In the genomic region with DNA sequence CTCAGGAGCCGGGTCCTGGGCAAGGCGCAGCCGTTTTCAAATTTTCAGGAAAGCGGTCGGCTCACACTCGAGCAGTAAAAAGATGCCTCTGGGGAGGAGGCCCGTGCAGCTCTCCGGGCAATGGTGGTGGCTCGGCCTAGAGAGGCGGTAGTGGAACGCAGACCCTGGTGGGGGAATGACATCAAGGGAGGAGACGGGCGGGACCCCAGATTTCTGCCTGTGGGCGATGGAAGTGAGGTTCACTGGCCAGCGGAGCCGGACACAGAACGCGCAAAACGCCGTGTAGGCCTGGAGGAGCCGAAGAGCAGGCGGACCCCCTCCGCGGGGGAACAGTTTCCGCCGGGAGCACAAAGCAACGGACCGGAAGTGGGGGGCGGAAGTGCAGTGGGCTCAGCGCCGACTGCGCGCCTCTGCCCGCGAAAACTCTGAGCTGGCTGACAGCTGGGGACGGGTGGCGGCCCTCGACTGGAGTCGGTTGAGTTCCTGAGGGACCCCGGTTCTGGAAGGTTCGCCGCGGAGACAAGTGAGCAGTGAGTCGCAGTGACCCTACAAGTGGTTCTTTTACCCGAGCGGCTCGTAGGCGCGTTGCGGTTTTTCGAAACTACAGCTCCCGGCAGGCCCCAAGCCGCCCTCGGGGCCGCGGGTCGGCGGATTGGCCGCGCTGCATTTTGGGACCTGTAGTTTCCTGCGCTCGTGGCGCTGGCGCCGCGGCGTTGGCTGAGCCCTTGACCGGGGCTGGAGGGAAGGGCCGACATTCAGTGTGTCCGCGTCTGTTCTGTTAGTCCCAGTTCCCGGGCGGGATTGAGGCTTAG, we compare ENCODE assay signal across 8 cellular contexts. TPM values are rescaled to one million over a fixed set of nuclear protein-coding genes. Genes with fewer than 3 reads are reported as not detected.
DNase-seq lines count a peak whose midpoint lies in the region; ATAC-seq and TF ChIP-seq lines count a peak whose summit lies in the region.

A gene with protein sequence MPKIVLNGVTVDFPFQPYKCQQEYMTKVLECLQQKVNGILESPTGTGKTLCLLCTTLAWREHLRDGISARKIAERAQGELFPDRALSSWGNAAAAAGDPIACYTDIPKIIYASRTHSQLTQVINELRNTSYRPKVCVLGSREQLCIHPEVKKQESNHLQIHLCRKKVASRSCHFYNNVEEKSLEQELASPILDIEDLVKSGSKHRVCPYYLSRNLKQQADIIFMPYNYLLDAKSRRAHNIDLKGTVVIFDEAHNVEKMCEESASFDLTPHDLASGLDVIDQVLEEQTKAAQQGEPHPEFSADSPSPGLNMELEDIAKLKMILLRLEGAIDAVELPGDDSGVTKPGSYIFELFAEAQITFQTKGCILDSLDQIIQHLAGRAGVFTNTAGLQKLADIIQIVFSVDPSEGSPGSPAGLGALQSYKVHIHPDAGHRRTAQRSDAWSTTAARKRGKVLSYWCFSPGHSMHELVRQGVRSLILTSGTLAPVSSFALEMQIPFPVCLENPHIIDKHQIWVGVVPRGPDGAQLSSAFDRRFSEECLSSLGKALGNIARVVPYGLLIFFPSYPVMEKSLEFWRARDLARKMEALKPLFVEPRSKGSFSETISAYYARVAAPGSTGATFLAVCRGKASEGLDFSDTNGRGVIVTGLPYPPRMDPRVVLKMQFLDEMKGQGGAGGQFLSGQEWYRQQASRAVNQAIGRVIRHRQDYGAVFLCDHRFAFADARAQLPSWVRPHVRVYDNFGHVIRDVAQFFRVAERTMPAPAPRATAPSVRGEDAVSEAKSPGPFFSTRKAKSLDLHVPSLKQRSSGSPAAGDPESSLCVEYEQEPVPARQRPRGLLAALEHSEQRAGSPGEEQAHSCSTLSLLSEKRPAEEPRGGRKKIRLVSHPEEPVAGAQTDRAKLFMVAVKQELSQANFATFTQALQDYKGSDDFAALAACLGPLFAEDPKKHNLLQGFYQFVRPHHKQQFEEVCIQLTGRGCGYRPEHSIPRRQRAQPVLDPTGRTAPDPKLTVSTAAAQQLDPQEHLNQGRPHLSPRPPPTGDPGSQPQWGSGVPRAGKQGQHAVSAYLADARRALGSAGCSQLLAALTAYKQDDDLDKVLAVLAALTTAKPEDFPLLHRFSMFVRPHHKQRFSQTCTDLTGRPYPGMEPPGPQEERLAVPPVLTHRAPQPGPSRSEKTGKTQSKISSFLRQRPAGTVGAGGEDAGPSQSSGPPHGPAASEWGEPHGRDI (N-terminal part only) (plus strand): TSS at position 376 of the 812 bp plus-strand sequence. CDS start 1,091 bp downstream, outside the sequence.

- H3K9me3 Mint-ChIP-seq in activated CD4-positive, alpha-beta T cell treated with anti-CD3 and anti-CD28 coated beads for 36 hours (ENCODE audit: low read depth), result no peaks in the 10 kb centered on the region

- peak within 1 kb of the TSS; percentile 94 for H3K27ac Mint-ChIP-seq in activated CD4-positive, alpha-beta T cell treated with anti-CD3 and anti-CD28 coated beads for 36 hours

- DNase-seq in Ammon's horn (ENCODE audit: low spot score) (peak; percentile 94), NCI-H524 (lab: John Stamatoyannopoulos, UW) (peak; percentile 81 to 86), choroid plexus epithelial cell (ENCODE audit: low read depth) (peak; percentile 96), kidney glomerular epithelial cell (lab: John Stamatoyannopoulos, UW) (peak; percentile 92)
- peak; percentile 92 for DNase-seq in activated CD4-positive, alpha-beta T cell treated with anti-CD3 and anti-CD28 coated beads for 36 hours
- peak; percentile 68 to 87 for DNase-seq in stimulated activated CD4-positive, alpha-beta T cell treated with anti-CD3 and anti-CD28 coated beads, Interleukin-1b, Interleukin-23, amount 100 ng/mL, for 1 hour (ENCODE audit: low read depth in 2 of 2)

- peaks cover 7% of the 10 kb centered on the region for H3K36me3 Mint-ChIP-seq in activated CD4-positive, alpha-beta T cell treated with anti-CD3 and anti-CD28 coated beads for 36 hours (ENCODE audit: low read depth)

- CTCF ChIA-PET in activated CD4-positive, alpha-beta T cell treated with anti-CD3 and anti-CD28 coated beads for 36 hours (lab: Charles Lee), result interaction anchor here (0.6 to 1.3 kb wide), 7 partner anchors 16 to 137 kb away, joined by 3 to 9 read pairs (median 4); a partner anchor contains a TSS

- no peak for TF ChIP-seq CTCF in choroid plexus epithelial cell (conservative IDR thresholded peaks at IDR 0.05; ENCODE audit: low read depth, low read length)

- peaks cover 30% of the 10 kb centered on the region for H3K4me1 Mint-ChIP-seq in activated CD4-positive, alpha-beta T cell treated with anti-CD3 and anti-CD28 coated beads for 36 hours

- H3K27me3 Mint-ChIP-seq in activated CD4-positive, alpha-beta T cell treated with anti-CD3 and anti-CD28 coated beads for 36 hours, result no peaks in the 10 kb centered on the region

- intact Hi-C loops in activated CD4-positive, alpha-beta T cell treated with anti-CD3 and anti-CD28 coated beads for 36 hours (cut with DNase I, micrococcal nuclease), result loop anchor here in 1 of 2 experiments (1.0 to 5.0 kb wide), 12 partner anchors 16 to 441 kb away; a partner anchor contains a TSS

- H3K4me3 Mint-ChIP-seq in activated CD4-positive, alpha-beta T cell treated with anti-CD3 and anti-CD28 coated beads for 36 hours, result peak within 1 kb of the TSS; percentile 95

- H3K4me3 ChIP-seq in choroid plexus epithelial cell (ENCODE audit: low read depth, low read length), result peak within 1 kb of the TSS; percentile 96

- ATAC-seq in HG03432 (IDR thresholded peaks at IDR 0.05; ENCODE audit: unreplicated experiment), result peak; percentile 82
- ATAC-seq in activated CD4-positive, alpha-beta T cell treated with anti-CD3 and anti-CD28 coated beads for 36 hours, result peak; percentile 82

- POLR2A ChIA-PET in activated CD4-positive, alpha-beta T cell treated with anti-CD3 and anti-CD28 coated beads for 36 hours (lab: Charles Lee), result interaction anchor here (1.2 to 1.8 kb wide), 3 partner anchors 16 to 50 kb away, joined by 3 to 8 read pairs (median 6); a partner anchor contains a TSS

- TF ChIP-seq POLR2A in GM19193 (IDR thresholded peaks at IDR 0.05; ENCODE audit: extremely low read depth, insufficient read depth, insufficient read length), result peak; percentile 77

RNA-seq across cellular contexts. Expression of the gene that starts here (rescaled TPM):
- 10 to 100 TPM; 44.5 to 44.7 TPM for total RNA-seq in activated CD4-positive, alpha-beta T cell treated with anti-CD3 and anti-CD28 coated beads for 36 hours

Comparison
In these comparisons a context has a peak if more than half of its experiments do, and no peak if none do; other contexts are left out.
1. Peak in every context shown above with its lines: DNase-seq, ATAC-seq and H3K4me3 ChIP-seq.